28 cellular contexts compared by ENCODE assay signal in genomic region chr5:147575598-147575997, GRCh38.
"Had no signal": no experiment of that assay in that cellular context is flagged by ENCODE, and none has a peak within 500 bp of the region (broad histone marks: within the 10 kb centered on the region; RNA-seq: fewer than 3 reads in every experiment).

No MANE protein-coding gene starts in this region.

- H3K36me3 Mint-ChIP-seq: stimulated activated effector memory CD8-positive, alpha-beta T cell treated with anti-CD3 and anti-CD28 coated beads, Interleukin-12 subunit alpha, Interleukin-12 subunit beta, amount 100 ng/mL, for 72 hours; stimulated activated memory B cell treated with anti-CD40 and anti-IgM and Interleukin-4, amounts not matched to agents 10 μg/mL and 1 μg/mL and 100 μg/mL, for 72 hours; stimulated activated naive B cell treated with anti-CD40 and anti-IgM and Interleukin-4, amounts not matched to agents 10 μg/mL and 1 μg/mL and 100 μg/mL, for 72 hours; type B pancreatic cell had no signal

- H3K27ac ChIP-seq: stomach, suprapubic skin, testis, thoracic aorta, thyroid gland, tibial artery, tibial nerve, transverse colon, upper lobe of left lung, upper lobe of right lung, uterus, vagina had no signal

- ATAC-seq: stimulated activated effector memory CD8-positive, alpha-beta T cell treated with anti-CD3 and anti-CD28 coated beads, Interleukin-12 subunit alpha, Interleukin-12 subunit beta, amount 100 ng/mL, for 72 hours; stimulated activated memory B cell treated with anti-CD40 and anti-IgM and Interleukin-4, amounts not matched to agents 10 μg/mL and 1 μg/mL and 100 μg/mL, for 72 hours; stimulated activated naive B cell treated with anti-CD40 and anti-IgM and Interleukin-4, amounts not matched to agents 10 μg/mL and 1 μg/mL and 100 μg/mL, for 72 hours; stimulated activated naive CD8-positive, alpha-beta T cell treated with anti-CD3 and anti-CD28 coated beads, Interleukin-15, amount 100 ng/mL, for 72 hours; stimulated activated naive CD8-positive, alpha-beta T cell treated with anti-CD3 and anti-CD28 coated beads, Interleukin-15, Interleukin-2, amounts not matched to agents 100 U/mL and 50 U/mL, for 24 hours; upper lobe of right lung had no signal

- H3K4me3 Mint-ChIP-seq: stimulated activated effector memory CD8-positive, alpha-beta T cell treated with anti-CD3 and anti-CD28 coated beads, Interleukin-12 subunit alpha, Interleukin-12 subunit beta, amount 100 ng/mL, for 72 hours; stimulated activated memory B cell treated with anti-CD40 and anti-IgM and Interleukin-4, amounts not matched to agents 10 μg/mL and 1 μg/mL and 100 μg/mL, for 72 hours; stimulated activated naive B cell treated with anti-CD40 and anti-IgM and Interleukin-4, amounts not matched to agents 10 μg/mL and 1 μg/mL and 100 μg/mL, for 72 hours; stimulated activated naive CD8-positive, alpha-beta T cell treated with anti-CD3 and anti-CD28 coated beads, Interleukin-15, amount 100 ng/mL, for 72 hours; stimulated activated naive CD8-positive, alpha-beta T cell treated with anti-CD3 and anti-CD28 coated beads, Interleukin-15, Interleukin-2, amounts not matched to agents 100 ng/mL and 50 ng/mL, for 24 hours; type B pancreatic cell had no signal

- H3K4me1 Mint-ChIP-seq: stimulated activated effector memory CD8-positive, alpha-beta T cell treated with anti-CD3 and anti-CD28 coated beads, Interleukin-12 subunit alpha, Interleukin-12 subunit beta, amount 100 ng/mL, for 72 hours; stimulated activated memory B cell treated with anti-CD40 and anti-IgM and Interleukin-4, amounts not matched to agents 10 μg/mL and 1 μg/mL and 100 μg/mL, for 72 hours; stimulated activated naive B cell treated with anti-CD40 and anti-IgM and Interleukin-4, amounts not matched to agents 10 μg/mL and 1 μg/mL and 100 μg/mL, for 72 hours; stimulated activated naive CD8-positive, alpha-beta T cell treated with anti-CD3 and anti-CD28 coated beads, Interleukin-15, amount 100 ng/mL, for 72 hours had no signal

- H3K36me3 ChIP-seq: stomach, suprapubic skin, thoracic aorta, thyroid gland, tibial artery, tibial nerve, transverse colon, upper lobe of left lung, upper lobe of right lung, uterus, vagina had no signal

- H3K4me3 ChIP-seq: stomach, suprapubic skin, testis, thoracic aorta, thyroid gland, tibial artery, tibial nerve, transverse colon, upper lobe of left lung, upper lobe of right lung, uterus, vagina had no signal

- DNase-seq: stimulated activated CD4-positive, alpha-beta T cell treated with anti-CD3 and anti-CD28 coated beads, Interleukin-2, amount 100 ng/mL, for 48 hours; stimulated activated CD4-positive, alpha-beta T cell treated with anti-CD3 and anti-CD28 coated beads, Interleukin-4, amount 100 ng/mL, for 1 hour; stimulated activated CD4-positive, alpha-beta T cell treated with anti-CD3 and anti-CD28 coated beads, Interleukin-4, amount 100 ng/mL, for 24 hours; stimulated activated CD4-positive, alpha-beta T cell treated with anti-CD3 and anti-CD28 coated beads, Interleukin-4, amount 100 ng/mL, for 4 hours; stimulated activated CD8-positive, alpha-beta memory T cell treated with anti-CD3 and anti-CD28 coated beads, Interleukin-4, amount 100 ng/mL, for 48 hours; stimulated activated naive B cell treated with anti-CD40 and anti-IgM and Interleukin-4, amounts not matched to agents 10 μg/mL and 1 μg/mL and 100 μg/mL, for 72 hours; stimulated activated naive CD4-positive, alpha-beta T cell; stimulated activated naive CD4-positive, alpha-beta T cell treated with Interleukin-2 at 50 U/mL for 16 hours; stimulated activated naive CD8-positive, alpha-beta T cell treated with anti-CD3 and anti-CD28 coated beads, Interleukin-15, amount 100 ng/mL, for 72 hours; stimulated activated naive CD8-positive, alpha-beta T cell treated with anti-CD3 and anti-CD28 coated beads, Interleukin-15, Interleukin-2, amounts not matched to agents 100 U/mL and 50 U/mL, for 24 hours; stomach; substantia nigra; testis; thyroid gland; tibial artery; transverse colon; upper lobe of left lung; upper lobe of right lung; uterus had no signal

- H3K27me3 ChIP-seq: stomach, suprapubic skin, testis, thyroid gland, tibial artery, tibial nerve, transverse colon, upper lobe of left lung, upper lobe of right lung, uterus, vagina had no signal

- H3K4me1 ChIP-seq: stomach, suprapubic skin, thyroid gland, tibial artery, transverse colon, upper lobe of right lung, vagina had no signal

- FAIRE-seq: urothelium cell line had no signal

- H3K9me3 Mint-ChIP-seq: stimulated activated effector memory CD8-positive, alpha-beta T cell treated with anti-CD3 and anti-CD28 coated beads, Interleukin-12 subunit alpha, Interleukin-12 subunit beta, amount 100 ng/mL, for 72 hours; stimulated activated naive CD8-positive, alpha-beta T cell treated with anti-CD3 and anti-CD28 coated beads, Interleukin-15, amount 100 ng/mL, for 72 hours had no signal

- H3K9me3 ChIP-seq: testis, thyroid gland, tibial artery, upper lobe of right lung, uterus, vagina had no signal

- H3K27me3 Mint-ChIP-seq: stimulated activated memory B cell treated with anti-CD40 and anti-IgM and Interleukin-4, amounts not matched to agents 10 μg/mL and 1 μg/mL and 100 μg/mL, for 72 hours; stimulated activated naive CD8-positive, alpha-beta T cell treated with anti-CD3 and anti-CD28 coated beads, Interleukin-15, amount 100 ng/mL, for 72 hours; stimulated activated naive CD8-positive, alpha-beta T cell treated with anti-CD3 and anti-CD28 coated beads, Interleukin-15, Interleukin-2, amounts not matched to agents 100 ng/mL and 50 ng/mL, for 24 hours; type B pancreatic cell had no signal

- H3K27ac Mint-ChIP-seq: stimulated activated effector memory CD8-positive, alpha-beta T cell treated with anti-CD3 and anti-CD28 coated beads, Interleukin-12 subunit alpha, Interleukin-12 subunit beta, amount 100 ng/mL, for 72 hours; stimulated activated memory B cell treated with anti-CD40 and anti-IgM and Interleukin-4, amounts not matched to agents 10 μg/mL and 1 μg/mL and 100 μg/mL, for 72 hours; stimulated activated naive B cell treated with anti-CD40 and anti-IgM and Interleukin-4, amounts not matched to agents 10 μg/mL and 1 μg/mL and 100 μg/mL, for 72 hours; stimulated activated naive CD8-positive, alpha-beta T cell treated with anti-CD3 and anti-CD28 coated beads, Interleukin-15, amount 100 ng/mL, for 72 hours; stimulated activated naive CD8-positive, alpha-beta T cell treated with anti-CD3 and anti-CD28 coated beads, Interleukin-15, Interleukin-2, amounts not matched to agents 100 ng/mL and 50 ng/mL, for 24 hours; type B pancreatic cell had no signal
